29 cellular contexts compared by ENCODE assay signal in genomic region chr1:17043676-17044075, GRCh38. TPM values are rescaled to one million over a fixed set of nuclear protein-coding genes. Genes with fewer than 3 reads are reported as not detected.
DNase-seq lines count a peak whose midpoint lies in the region; ATAC-seq, FAIRE-seq and TF ChIP-seq lines count a peak whose summit lies in the region.
"Had no signal": no experiment of that assay in that cellular context is flagged by ENCODE, and none has a peak within 500 bp of the region (broad histone marks: within the 10 kb centered on the region; RNA-seq: fewer than 3 reads in every experiment).

No MANE protein-coding gene starts in this region.

- no peak overlapping the region for H3K4me2 ChIP-seq in astrocyte (ENCODE audit: low read length)
- no peak overlapping the region for H3K4me2 ChIP-seq in endothelial cell of umbilical vein (ENCODE audit: insufficient read depth, low read length)
- no peak overlapping the region for H3K4me2 ChIP-seq in trophoblast cell (ENCODE audit: low read length)
- H3K4me2 ChIP-seq: BLaER1 had no signal

- TF ChIP-seq CTCF in astrocyte (IDR thresholded peaks at IDR 0.05; ENCODE audit: insufficient read depth, low read depth, low read length) (no peak), endothelial cell of umbilical vein (IDR thresholded peaks at IDR 0.05; ENCODE audit: extremely low read depth in 1 of 2, insufficient read depth in 1 of 2, low read depth in 1 of 2, low read length in 2 of 2) (no peak), brain microvascular endothelial cell (IDR thresholded peaks at IDR 0.05; ENCODE audit: low read depth, low read length, missing control alignments) (no peak), endodermal cell (conservative IDR thresholded peaks at IDR 0.05) (no peak), chondrocyte (IDR thresholded peaks at IDR 0.05) (no peak)

- no peak for ATAC-seq in T-helper 17 cell
- ATAC-seq: GM12878 had no signal

- H3K4me3 ChIP-seq in astrocyte (ENCODE audit: insufficient read depth, low read depth, low read length): no peak overlapping the region
- no peak overlapping the region for H3K4me3 ChIP-seq in endothelial cell of umbilical vein (replicated peaks in 1 of 3; ENCODE audit: insufficient read depth in 1 of 3, low read depth in 1 of 3, low read length in 3 of 3)
- H3K4me3 ChIP-seq in trophoblast cell (ENCODE audit: low read depth, low read length): no peak overlapping the region
- H3K4me3 ChIP-seq in brain microvascular endothelial cell (ENCODE audit: low read depth, low read length): no peak overlapping the region
- H3K4me3 ChIP-seq in small intestine (ENCODE audit: low read depth in 1 of 2, low read length in 2 of 2): no peak overlapping the region
- H3K4me3 ChIP-seq in endodermal cell (ENCODE audit: low read length): no peak overlapping the region
- H3K4me3 ChIP-seq: BLaER1, GM12878 had no signal

- CTCF ChIA-PET in endothelial cell of umbilical vein (lab: Charles Lee): interaction anchor here (0.9 kb wide), 1 partner anchor 92 kb away, joined by 6 read pairs; no protein-coding TSS in a partner anchor

- H3K4me1 Mint-ChIP-seq in T-helper 17 cell (peaks cover 9% of the 10 kb centered on the region), astrocyte (ENCODE audit: low read depth, unreplicated experiment) (peaks cover 4% of the 10 kb centered on the region), endodermal cell (peaks cover 3% of the 10 kb centered on the region), chondrocyte (ENCODE audit: low read depth) (peaks cover 7% of the 10 kb centered on the region)

- H3K27ac Mint-ChIP-seq in T-helper 17 cell (peak overlapping the region; percentile 66), astrocyte (ENCODE audit: unreplicated experiment) (peak overlapping the region; percentile 29), endodermal cell (no peak overlapping the region), chondrocyte (ENCODE audit: unreplicated experiment) (no peak overlapping the region)
- H3K27ac Mint-ChIP-seq: CD4-positive, alpha-beta memory T cell had no signal

- no peak for TF ChIP-seq POLR2A in endothelial cell of umbilical vein (IDR thresholded peaks at IDR 0.05; ENCODE audit: low read depth, low read length)

- DNase-seq in T-helper 17 cell (no peak), astrocyte (ENCODE audit: low read depth) (no peak), endothelial cell of umbilical vein (ENCODE audit: low read depth, low spot score) (no peak), trophoblast cell (peak; percentile 67 to 90), brain microvascular endothelial cell (no peak), small intestine (no peak), endodermal cell (no peak), chondrocyte (ENCODE audit: low spot score) (no peak)
- DNase-seq: 8988T; ACHN; BE2C; C1 segment of cervical spinal cord; CD4-positive, alpha-beta memory T cell; CD4-positive, CD25-positive, alpha-beta regulatory T cell; CD8-positive, alpha-beta memory T cell; COR-L47; DMS 273 treated with DMSO at 0.1 percent for 48 hours; DMS153; DMS53; DMS79; DND-41; EL; GDM1 had no signal

- no peak overlapping the region for H2AFZ ChIP-seq in astrocyte (ENCODE audit: low read depth, low read length)
- H2AFZ ChIP-seq in endothelial cell of umbilical vein (ENCODE audit: low read depth, low read length): no peak overlapping the region
- H2AFZ ChIP-seq in trophoblast cell (ENCODE audit: insufficient read depth, low read length, poor library complexity): no peak overlapping the region

- H2BK5ac ChIP-seq in trophoblast cell (ENCODE audit: low read depth, low read length, poor library complexity): no peak overlapping the region

- H3K9ac ChIP-seq in astrocyte (ENCODE audit: low read length) (no peak overlapping the region), endothelial cell of umbilical vein (replicated peaks; ENCODE audit: extremely low read depth, insufficient read depth, low read length) (no peak overlapping the region), trophoblast cell (ENCODE audit: low read length) (no peak overlapping the region), endodermal cell (ENCODE audit: extremely low read depth, low read length, poor library complexity, severe bottlenecking) (no peak overlapping the region)
- H3K9ac ChIP-seq: BLaER1 had no signal

- BruUV-seq in endothelial cell of umbilical vein (replicated peaks; lab: Mats Ljungman, UMichigan): TSS peak; percentile 14

- H2BK12ac ChIP-seq in trophoblast cell (ENCODE audit: low read length): no peak overlapping the region

- H3K14ac ChIP-seq in trophoblast cell (ENCODE audit: low read length): no peak overlapping the region

- no peak overlapping the region for H3K23ac ChIP-seq in trophoblast cell (ENCODE audit: low read length)

- H3K27ac ChIP-seq in astrocyte (ENCODE audit: low read depth, low read length) (no peak overlapping the region), endothelial cell of umbilical vein (ENCODE audit: insufficient read depth, low read depth, low read length) (no peak overlapping the region), trophoblast cell (ENCODE audit: low read depth, low read length) (no peak overlapping the region), brain microvascular endothelial cell (no peak overlapping the region), small intestine (ENCODE audit: low read depth in 1 of 2, low read length in 1 of 2) (no peak overlapping the region), endodermal cell (ENCODE audit: low read depth, low read length) (no peak overlapping the region)
- H3K27ac ChIP-seq: BLaER1 had no signal

- dilution Hi-C loops in endothelial cell of umbilical vein (cut with MboI; ENCODE audit: extremely low pct_ligation_motif_present, low sequenced_read_pairs): no loop called here

- in situ Hi-C loops in brain microvascular endothelial cell (cut with HindIII; ENCODE audit: low pct_ligation_motif_present, low sequenced_read_pairs): no loop called here

- FAIRE-seq in astrocyte (lab: Jason Lieb, UNC) (no peak), endothelial cell of umbilical vein (lab: Jason Lieb, UNC) (no peak), small intestine (lab: Jason Lieb, UNC) (no peak)
- FAIRE-seq: A204.1, GM12878, GM12892, GM18507 had no signal

- H3K27me3 ChIP-seq in astrocyte (ENCODE audit: insufficient read depth, low read length): no peaks in the 10 kb centered on the region
- H3K27me3 ChIP-seq in endothelial cell of umbilical vein (ENCODE audit: control insufficient read depth in 2 of 2, insufficient read depth in 2 of 2, low read length in 2 of 2): no peaks in the 10 kb centered on the region
- no peaks in the 10 kb centered on the region for H3K27me3 ChIP-seq in trophoblast cell (ENCODE audit: insufficient read depth, low read length)
- no peaks in the 10 kb centered on the region for H3K27me3 ChIP-seq in brain microvascular endothelial cell (replicated peaks)
- no peaks in the 10 kb centered on the region for H3K27me3 ChIP-seq in small intestine (ENCODE audit: control insufficient read depth in 2 of 2, insufficient read depth in 2 of 2, low read length in 2 of 2)
- H3K27me3 ChIP-seq in endodermal cell (ENCODE audit: control insufficient read depth, insufficient read depth, low read length, poor library complexity, severe bottlenecking): no peaks in the 10 kb centered on the region
- H3K27me3 ChIP-seq: BE2C, BLaER1 had no signal

- H3K9me1 ChIP-seq in endothelial cell of umbilical vein (replicated peaks; ENCODE audit: control insufficient read depth, extremely low read depth, insufficient read depth, low read length): no peaks in the 10 kb centered on the region

- H3K4me1 ChIP-seq in astrocyte (ENCODE audit: insufficient read depth, low read length) (peaks cover 3% of the 10 kb centered on the region), endothelial cell of umbilical vein (ENCODE audit: control insufficient read depth, extremely low read depth, insufficient read depth, low read length) (peaks cover 3% of the 10 kb centered on the region), trophoblast cell (ENCODE audit: control insufficient read depth in 1 of 2, insufficient read depth in 2 of 2, low read length in 2 of 2) (no peaks in the 10 kb centered on the region), small intestine (ENCODE audit: control insufficient read depth in 2 of 2, insufficient read depth in 1 of 2, low read depth in 1 of 2, low read length in 1 of 2) (no peaks in the 10 kb centered on the region), endodermal cell (ENCODE audit: control insufficient read depth, insufficient read depth, low read length) (no peaks in the 10 kb centered on the region)
- H3K4me1 ChIP-seq: BE2C had no signal

- H3K18ac ChIP-seq in trophoblast cell (ENCODE audit: low read length): no peak overlapping the region

- intact Hi-C loops in endothelial cell of umbilical vein (cut with micrococcal nuclease): no loop called here

- H3K36me3 ChIP-seq in astrocyte (ENCODE audit: insufficient read depth, low read length): peaks cover 36% of the 10 kb centered on the region
- H3K36me3 ChIP-seq in endothelial cell of umbilical vein (ENCODE audit: control insufficient read depth in 2 of 2, extremely low read depth in 1 of 2, insufficient read depth in 2 of 2, low read length in 2 of 2): peaks cover 6 to 12% of the 10 kb centered on the region in 2 experiments
- peaks cover 18 to 25% of the 10 kb centered on the region in 2 experiments for H3K36me3 ChIP-seq in trophoblast cell (ENCODE audit: control insufficient read depth in 1 of 2, insufficient read depth in 2 of 2, low read length in 2 of 2)
- peaks cover 39% of the 10 kb centered on the region for H3K36me3 ChIP-seq in brain microvascular endothelial cell (replicated peaks)
- H3K36me3 ChIP-seq in small intestine (ENCODE audit: control insufficient read depth in 2 of 2, insufficient read depth in 2 of 2, low read length in 2 of 2): peaks cover 15 to 23% of the 10 kb centered on the region in 2 donors
- H3K36me3 ChIP-seq in endodermal cell (ENCODE audit: control insufficient read depth, insufficient read depth, low read length): peaks cover 59% of the 10 kb centered on the region

- no peak overlapping the region for H2BK120ac ChIP-seq in trophoblast cell (ENCODE audit: insufficient read depth, low read length, poor library complexity)

- H3K79me1 ChIP-seq in trophoblast cell (ENCODE audit: low read length): no peaks in the 10 kb centered on the region

- no peak overlapping the region for H4K8ac ChIP-seq in trophoblast cell (ENCODE audit: low read depth, low read length)

- no peak overlapping the region for H2AK5ac ChIP-seq in trophoblast cell (ENCODE audit: low read length)

- peaks cover 2% of the 10 kb centered on the region for H3K36me3 Mint-ChIP-seq in T-helper 17 cell (ENCODE audit: low read depth)
- H3K36me3 Mint-ChIP-seq in astrocyte (ENCODE audit: low read depth, unreplicated experiment): peaks cover 4% of the 10 kb centered on the region
- H3K36me3 Mint-ChIP-seq in endodermal cell (ENCODE audit: low read depth): peaks cover 34% of the 10 kb centered on the region
- H3K36me3 Mint-ChIP-seq in chondrocyte (ENCODE audit: low read depth): peaks cover 18% of the 10 kb centered on the region

- no peak overlapping the region for H4K91ac ChIP-seq in trophoblast cell (ENCODE audit: low read depth, low read length)

- H3K4me3 Mint-ChIP-seq in T-helper 17 cell (no peak overlapping the region), astrocyte (ENCODE audit: unreplicated experiment) (no peak overlapping the region), endodermal cell (no peak overlapping the region), chondrocyte (ENCODE audit: unreplicated experiment) (no peak overlapping the region)
- H3K4me3 Mint-ChIP-seq: CD14-positive monocyte; CD4-positive, alpha-beta memory T cell; CD4-positive, CD25-positive, alpha-beta regulatory T cell; CD8-positive, alpha-beta memory T cell had no signal

- POLR2A ChIA-PET in endothelial cell of umbilical vein (lab: Charles Lee): interaction anchor here (0.6 kb wide), 1 partner anchor 92 kb away, joined by 3 read pairs; no protein-coding TSS in a partner anchor

- WGBS in trophoblast cell (ENCODE audit: extremely low coverage, insufficient coverage, insufficient read length): no CpG with 5 or more reads among the region's 5 CpGs
- 83 to 91% (median 90%) methylated on average over 5 of the region's 5 CpGs for WGBS in small intestine, 3 donors
- WGBS in endodermal cell (ENCODE audit: insufficient coverage in 1 of 2, insufficient read length in 1 of 2), 2 experiments: 67 to 75% methylated on average over 3 to 4 of the region's 5 CpGs

- H3K4ac ChIP-seq in trophoblast cell (ENCODE audit: low read depth, low read length): no peak overlapping the region

- H4K20me1 ChIP-seq in astrocyte (ENCODE audit: insufficient read depth, low read length): peaks cover 18% of the 10 kb centered on the region
- H4K20me1 ChIP-seq in endothelial cell of umbilical vein (replicated peaks; ENCODE audit: control insufficient read depth, extremely low read depth, insufficient read depth, low read length): no peaks in the 10 kb centered on the region

- H3K79me2 ChIP-seq in astrocyte (ENCODE audit: insufficient read depth, low read length): peaks cover 34% of the 10 kb centered on the region
- peaks cover 17% of the 10 kb centered on the region for H3K79me2 ChIP-seq in endothelial cell of umbilical vein (ENCODE audit: control insufficient read depth, insufficient read depth, low read length)
- H3K79me2 ChIP-seq in trophoblast cell (ENCODE audit: control insufficient read depth, insufficient read depth, low read length, poor library complexity): no peaks in the 10 kb centered on the region

- H3K9me3 Mint-ChIP-seq in astrocyte (ENCODE audit: unreplicated experiment) (no peaks in the 10 kb centered on the region), endodermal cell (no peaks in the 10 kb centered on the region), chondrocyte (ENCODE audit: low read depth) (no peaks in the 10 kb centered on the region)
- H3K9me3 Mint-ChIP-seq: CD4-positive, CD25-positive, alpha-beta regulatory T cell; CD8-positive, alpha-beta memory T cell had no signal

- H3K9me3 ChIP-seq in T-helper 17 cell (ENCODE audit: control insufficient read depth, low read length, poor library complexity, severe bottlenecking) (no peaks in the 10 kb centered on the region), astrocyte (ENCODE audit: insufficient read depth, low read depth, low read length) (no peaks in the 10 kb centered on the region), endothelial cell of umbilical vein (replicated peaks; ENCODE audit: control insufficient read depth, insufficient read depth, low read length) (no peaks in the 10 kb centered on the region), trophoblast cell (ENCODE audit: insufficient read depth, low read depth, low read length) (no peaks in the 10 kb centered on the region), small intestine (ENCODE audit: control insufficient read depth, low read depth) (no peaks in the 10 kb centered on the region), endodermal cell (ENCODE audit: control insufficient read depth, low read length) (no peaks in the 10 kb centered on the region)
- H3K9me3 ChIP-seq: BE2C, BLaER1 had no signal

- H4K12ac ChIP-seq in trophoblast cell (ENCODE audit: low read depth, low read length): no peak overlapping the region

- H3K27me3 Mint-ChIP-seq in T-helper 17 cell (no peaks in the 10 kb centered on the region), astrocyte (ENCODE audit: low read depth, unreplicated experiment) (no peaks in the 10 kb centered on the region), endodermal cell (ENCODE audit: insufficient read depth) (no peaks in the 10 kb centered on the region), chondrocyte (ENCODE audit: low read depth) (no peaks in the 10 kb centered on the region)
- H3K27me3 Mint-ChIP-seq: CD4-positive, alpha-beta memory T cell; CD4-positive, CD25-positive, alpha-beta regulatory T cell; CD8-positive, alpha-beta memory T cell had no signal

RNA-seq across cellular contexts. Expression of gene SDHB, which starts 10.2 kb away (rescaled TPM):
- total RNA-seq in T-helper 17 cell: 10 to 100 TPM; 43.6 to 48.5 TPM
- 83.0 and 84.9 TPM in 2 replicates for total RNA-seq in astrocyte
- 90.3 and 96.2 TPM in 2 replicates for total RNA-seq in endothelial cell of umbilical vein
- polyA plus RNA-seq in endothelial cell of umbilical vein: 86.8 and 98.1 TPM in 2 replicates
- polyA plus RNA-seq in endothelial cell of umbilical vein (2011; cell fraction: cytosol; rRNA removed): 136 and 140 TPM in 2 replicates
- 67.8 and 75.1 TPM in 2 replicates for polyA plus RNA-seq in endothelial cell of umbilical vein (2011; cell fraction: nucleus; rRNA removed)
- polyA plus RNA-seq in endothelial cell of umbilical vein (2012): 88.0 and 130 TPM in 2 replicates
- 93.5 and 101 TPM in 2 replicates for polyA minus RNA-seq in endothelial cell of umbilical vein
- 107 TPM for polyA minus RNA-seq in endothelial cell of umbilical vein (2011; cell fraction: cytosol; rRNA and poly(A)+ RNA removed)
- polyA minus RNA-seq in endothelial cell of umbilical vein (2011; cell fraction: nucleus; rRNA and poly(A)+ RNA removed): 34.3 and 59.1 TPM in 2 replicates
- polyA plus RNA-seq in trophoblast cell (2013): 101 and 104 TPM in 2 replicates
- 100 to 1,000 TPM; 184 to 380 (median 263) TPM for polyA plus RNA-seq in small intestine
- 10 to 100 TPM; 68.5 to 75.2 TPM for total RNA-seq in endodermal cell
- polyA plus RNA-seq in endodermal cell (2013, experiment 1 of 2): 91.8 TPM
- polyA plus RNA-seq in endodermal cell (2013, experiment 2 of 2): 94.9 TPM
- 54.7 to 70.1 TPM (median 57.7 TPM) in 3 replicates for total RNA-seq in chondrocyte

RNA-seq across cellular contexts. Expression of gene ATP13A2, which starts 31.9 kb away (rescaled TPM):
- 10 to 100 TPM; 44.4 TPM for total RNA-seq in T-helper 17 cell
- 67.8 and 76.5 TPM in 2 replicates for total RNA-seq in astrocyte
- 44.9 and 52.3 TPM in 2 replicates for total RNA-seq in endothelial cell of umbilical vein
- polyA plus RNA-seq in endothelial cell of umbilical vein: 60.6 and 76.2 TPM in 2 replicates
- polyA plus RNA-seq in endothelial cell of umbilical vein (2011; cell fraction: cytosol; rRNA removed): 37.5 and 49.2 TPM in 2 replicates
- 45.9 and 59.4 TPM in 2 replicates for polyA plus RNA-seq in endothelial cell of umbilical vein (2011; cell fraction: nucleus; rRNA removed)
- 39.3 and 54.0 TPM in 2 replicates for polyA plus RNA-seq in endothelial cell of umbilical vein (2012)
- polyA minus RNA-seq in endothelial cell of umbilical vein: 71.4 and 71.6 TPM in 2 replicates
- polyA minus RNA-seq in endothelial cell of umbilical vein (2011; cell fraction: cytosol; rRNA and poly(A)+ RNA removed): 15.1 TPM
- 25.1 and 38.6 TPM in 2 replicates for polyA minus RNA-seq in endothelial cell of umbilical vein (2011; cell fraction: nucleus; rRNA and poly(A)+ RNA removed)
- polyA plus RNA-seq in trophoblast cell (2013): 47.8 and 48.3 TPM in 2 replicates
- 10 to 100 TPM; 14.6 to 33.7 (median 16.1) TPM for polyA plus RNA-seq in small intestine
- 10 to 100 TPM; 69.4 to 82.6 TPM for total RNA-seq in endodermal cell
- 46.1 TPM for polyA plus RNA-seq in endodermal cell (2013, experiment 1 of 2)
- 39.7 TPM for polyA plus RNA-seq in endodermal cell (2013, experiment 2 of 2)
- total RNA-seq in chondrocyte: 52.1 to 60.8 TPM (median 54.4 TPM) in 3 replicates

Comparison
In these comparisons a context has a peak if more than half of its experiments do, and no peak if none do; other contexts are left out.
1. DNase-seq: peak in trophoblast cell (2 of 2); none in T-helper 17 cell (0 of 3), astrocyte (single experiment), endothelial cell of umbilical vein (single experiment), brain microvascular endothelial cell (single experiment), small intestine (single experiment), endodermal cell (single experiment) and chondrocyte (single experiment).
2. H3K27ac Mint-ChIP-seq: peak in T-helper 17 cell (single experiment) and astrocyte (single experiment); none in endodermal cell (single experiment) and chondrocyte (single experiment).